In genomic region chr3:40308725-40309438, GRCh38 we compare ENCODE assay signal across 8 cellular contexts. TPM values are rescaled to one million over a fixed set of nuclear protein-coding genes. Genes with fewer than 3 reads are reported as not detected.
DNase-seq lines count a peak whose midpoint lies in the region; ATAC-seq and TF ChIP-seq lines count a peak whose summit lies in the region.

No MANE protein-coding gene starts in this region.

- H3K4me1 Mint-ChIP-seq in activated naive CD4-positive, alpha-beta T cell treated with anti-CD3 and anti-CD28 coated beads, Interleukin-2, amount 10 ng/mL, durations not matched to agents 7 days and 5 days = peaks cover 23% of the 10 kb centered on the region

- CTCF ChIA-PET in activated naive CD4-positive, alpha-beta T cell treated with anti-CD3 and anti-CD28 coated beads, Interleukin-2, amount 10 ng/mL, durations not matched to agents 7 days and 5 days (lab: Charles Lee) = interaction anchor here (0.5 to 4.0 kb wide), 9 partner anchors 8 to 216 kb away, joined by 3 to 19 read pairs (median 4); partner anchors contain the start of gene ZNF621

- WGBS in trophoblast cell (ENCODE audit: extremely low coverage, insufficient coverage, insufficient read length) = no CpG with 5 or more reads among the region's 21 CpGs

- peak overlapping the region; percentile 40 for H2BK120ac ChIP-seq in trophoblast cell (ENCODE audit: insufficient read depth, low read length, poor library complexity)

- TF ChIP-seq CTCF in RWPE2 (IDR thresholded peaks at IDR 0.05; ENCODE audit: poor library complexity, severe bottlenecking) (no peak), fibroblast of pulmonary artery (IDR thresholded peaks at IDR 0.05; ENCODE audit: low read length, missing control alignments) (no peak)

- H3K9me3 Mint-ChIP-seq in activated naive CD4-positive, alpha-beta T cell treated with anti-CD3 and anti-CD28 coated beads, Interleukin-2, amount 10 ng/mL, durations not matched to agents 7 days and 5 days = no peaks in the 10 kb centered on the region

- H4K91ac ChIP-seq in trophoblast cell (ENCODE audit: low read depth, low read length) = peak overlapping the region; percentile 74

- H3K36me3 Mint-ChIP-seq in activated naive CD4-positive, alpha-beta T cell treated with anti-CD3 and anti-CD28 coated beads, Interleukin-2, amount 10 ng/mL, durations not matched to agents 7 days and 5 days = peaks cover 29% of the 10 kb centered on the region

- no peaks in the 10 kb centered on the region for H3K27me3 Mint-ChIP-seq in activated naive CD4-positive, alpha-beta T cell treated with anti-CD3 and anti-CD28 coated beads, Interleukin-2, amount 10 ng/mL, durations not matched to agents 7 days and 5 days

- H3K27me3 ChIP-seq in RWPE2 (ENCODE audit: insufficient read depth, poor library complexity, severe bottlenecking) (no peaks in the 10 kb centered on the region), trophoblast cell (ENCODE audit: insufficient read depth, low read length) (no peaks in the 10 kb centered on the region)

- H3K79me2 ChIP-seq in trophoblast cell (ENCODE audit: control insufficient read depth, insufficient read depth, low read length, poor library complexity) = peaks cover 6% of the 10 kb centered on the region

- H3K23ac ChIP-seq in trophoblast cell (ENCODE audit: low read length) = no peak overlapping the region

- H3K18ac ChIP-seq in trophoblast cell (ENCODE audit: low read length) = no peak overlapping the region

- no peak overlapping the region for H3K27ac ChIP-seq in RWPE2 (ENCODE audit: poor library complexity, severe bottlenecking)
- no peak overlapping the region for H3K27ac ChIP-seq in trophoblast cell (ENCODE audit: low read depth, low read length)

- peak overlapping the region; percentile 98 for H3K27ac Mint-ChIP-seq in activated naive CD4-positive, alpha-beta T cell treated with anti-CD3 and anti-CD28 coated beads, Interleukin-2, amount 10 ng/mL, durations not matched to agents 7 days and 5 days

- H4K8ac ChIP-seq in trophoblast cell (ENCODE audit: low read depth, low read length) = peak overlapping the region; percentile 94

- H2AK5ac ChIP-seq in trophoblast cell (ENCODE audit: low read length) = no peak overlapping the region

- no peak for DNase-seq in activated naive CD4-positive, alpha-beta T cell treated with anti-CD3 and anti-CD28 coated beads, Interleukin-2, amount 10 ng/mL, durations not matched to agents 7 days and 5 days
- no peak for DNase-seq in activated naive CD4-positive, alpha-beta T cell treated with anti-CD3 and anti-CD28 coated beads, Interleukin-2, amount 50 U/mL, for 16 hours
- no peak for DNase-seq in RWPE2 (ENCODE audit: low spot score)
- DNase-seq in fibroblast of pulmonary artery (ENCODE audit: low read depth) = no peak
- DNase-seq in trophoblast cell = no peak
- DNase-seq in amniotic stem cell (lab: John Stamatoyannopoulos, UW) = no peak
- no peak for DNase-seq in HCEC 1CT
- no peak for DNase-seq in NCI-H82 treated with DMSO at 0.1 percent for 48 hours (lab: John Stamatoyannopoulos, UW; ENCODE audit: unreplicated experiment)

- H3K4ac ChIP-seq in trophoblast cell (ENCODE audit: low read depth, low read length) = no peak overlapping the region

- H3K36me3 ChIP-seq in RWPE2 (ENCODE audit: low read depth) = peaks cover 31% of the 10 kb centered on the region
- peaks cover 0 to 3% of the 10 kb centered on the region in 2 experiments for H3K36me3 ChIP-seq in trophoblast cell (ENCODE audit: control insufficient read depth in 1 of 2, insufficient read depth in 2 of 2, low read length in 2 of 2)

- H3K4me3 ChIP-seq in RWPE2 (ENCODE audit: severe bottlenecking) (peak overlapping the region; percentile 87), fibroblast of pulmonary artery (replicated peaks; ENCODE audit: low read depth, low read length) (peak overlapping the region; percentile 96), trophoblast cell (ENCODE audit: low read depth, low read length) (peak overlapping the region; percentile 70)

- peak overlapping the region; percentile 72 for H3K14ac ChIP-seq in trophoblast cell (ENCODE audit: low read length)

- H3K9me3 ChIP-seq in RWPE2 (ENCODE audit: severe bottlenecking) (no peaks in the 10 kb centered on the region), trophoblast cell (ENCODE audit: insufficient read depth, low read depth, low read length) (no peaks in the 10 kb centered on the region)

- H3K4me1 ChIP-seq in RWPE2 (ENCODE audit: insufficient read depth, poor library complexity, severe bottlenecking) (peaks cover 12% of the 10 kb centered on the region), trophoblast cell (ENCODE audit: control insufficient read depth in 1 of 2, insufficient read depth in 2 of 2, low read length in 2 of 2) (peaks cover 0 to 1% of the 10 kb centered on the region in 2 experiments)

- H2BK5ac ChIP-seq in trophoblast cell (ENCODE audit: low read depth, low read length, poor library complexity) = no peak overlapping the region

- H3K79me1 ChIP-seq in trophoblast cell (ENCODE audit: low read length) = peaks cover 6% of the 10 kb centered on the region

- H3K4me3 Mint-ChIP-seq in activated naive CD4-positive, alpha-beta T cell treated with anti-CD3 and anti-CD28 coated beads, Interleukin-2, amount 10 ng/mL, durations not matched to agents 7 days and 5 days = peak overlapping the region; percentile 100

- peak overlapping the region; percentile 77 for H3K9ac ChIP-seq in trophoblast cell (ENCODE audit: low read length)

- peak overlapping the region; percentile 89 for H4K12ac ChIP-seq in trophoblast cell (ENCODE audit: low read depth, low read length)

- peak overlapping the region; percentile 90 for H3K4me2 ChIP-seq in trophoblast cell (ENCODE audit: low read length)

- H2AFZ ChIP-seq in trophoblast cell (ENCODE audit: insufficient read depth, low read length, poor library complexity) = peak overlapping the region; percentile 96

- no peak overlapping the region for H2BK12ac ChIP-seq in trophoblast cell (ENCODE audit: low read length)

- no peak for ATAC-seq in RWPE2 (ENCODE audit: low read depth)

RNA-seq across cellular contexts. Expression of gene EIF1B, which starts 0.6 kb away (rescaled TPM):
- 46.3 and 46.5 TPM in 2 replicates for polyA plus RNA-seq in trophoblast cell (2013)
